ENCODE assay signal across 8 cellular contexts in genomic region chr3:51984269-51984647, GRCh38. TPM values are rescaled to one million over a fixed set of nuclear protein-coding genes. Genes with fewer than 3 reads are reported as not detected.
DNase-seq lines count a peak whose midpoint lies in the region; ATAC-seq and TF ChIP-seq lines count a peak whose summit lies in the region.

No MANE protein-coding gene starts in this region.

- in situ Hi-C loops in Panc1 (cut with HindIII; ENCODE audit: low pct_unique_long_range_greater_than_20kb, low sequenced_read_pairs): no loop called here

- H3K4me1 Mint-ChIP-seq in CD4-positive, CD25-positive, alpha-beta regulatory T cell: peaks cover 8 to 33% (median 19%) of the 10 kb centered on the region in 4 donors
- peaks cover 13% of the 10 kb centered on the region for H3K4me1 Mint-ChIP-seq in progenitor cell of endocrine pancreas (ENCODE audit: low read depth)

- no peaks in the 10 kb centered on the region for H3K36me3 Mint-ChIP-seq in CD4-positive, CD25-positive, alpha-beta regulatory T cell
- peaks cover 1% of the 10 kb centered on the region for H3K36me3 Mint-ChIP-seq in progenitor cell of endocrine pancreas (ENCODE audit: insufficient read depth)

- CTCF ChIA-PET in Panc1 (lab: Charles Lee): interaction anchor here (0.6 kb wide), 1 partner anchor 41 kb away, joined by 6 read pairs; no protein-coding TSS in a partner anchor

- TF ChIP-seq POLR2A in esophagus muscularis mucosa (IDR thresholded peaks at IDR 0.05; ENCODE audit: low read depth): no peak

- DNase-seq in CD4-positive, CD25-positive, alpha-beta regulatory T cell: no peak
- DNase-seq in Panc1 (ENCODE audit: low read depth, low spot score) (no peak), esophagus muscularis mucosa (ENCODE audit: extremely low spot score) (no peak), progenitor cell of endocrine pancreas (ENCODE audit: low spot score, unreplicated experiment) (no peak), T-helper 9 cell (no peak)

- H3K27me3 Mint-ChIP-seq in CD4-positive, CD25-positive, alpha-beta regulatory T cell: no peaks in the 10 kb centered on the region
- no peaks in the 10 kb centered on the region for H3K27me3 Mint-ChIP-seq in progenitor cell of endocrine pancreas

- H3K4me1 ChIP-seq in CD4-positive, CD25-positive, alpha-beta regulatory T cell (ENCODE audit: control insufficient read depth, insufficient read depth, low read length, poor library complexity, severe bottlenecking): peaks cover 30% of the 10 kb centered on the region
- H3K4me1 ChIP-seq in Panc1 (ENCODE audit: control insufficient read depth, insufficient read depth, low read length) (peaks cover 12% of the 10 kb centered on the region), esophagus muscularis mucosa (peaks cover 22 to 46% (median 34%) of the 10 kb centered on the region in 4 donors)

- no peak for TF ChIP-seq EP300 in esophagus muscularis mucosa (IDR thresholded peaks at IDR 0.05)

- peak overlapping the region; percentile 48 to 95 (median 94) for H3K4me3 Mint-ChIP-seq in CD4-positive, CD25-positive, alpha-beta regulatory T cell
- peak overlapping the region; percentile 74 for H3K4me3 Mint-ChIP-seq in progenitor cell of endocrine pancreas (ENCODE audit: low read depth)

- no peaks in the 10 kb centered on the region for H3K9me3 ChIP-seq in CD4-positive, CD25-positive, alpha-beta regulatory T cell (ENCODE audit: control insufficient read depth in 2 of 2, low read length in 2 of 2)
- H3K9me3 ChIP-seq in Panc1 (ENCODE audit: control insufficient read depth, insufficient read depth, low read depth, low read length) (no peaks in the 10 kb centered on the region), esophagus muscularis mucosa (no peaks in the 10 kb centered on the region)

- TF ChIP-seq CTCF in Panc1 (IDR thresholded peaks at IDR 0.05) (no peak), esophagus muscularis mucosa (IDR thresholded peaks at IDR 0.05) (no peak), progenitor cell of endocrine pancreas (IDR thresholded peaks at IDR 0.05; ENCODE audit: unreplicated experiment) (no peak)

- H3K36me3 ChIP-seq in CD4-positive, CD25-positive, alpha-beta regulatory T cell (ENCODE audit: control insufficient read depth, insufficient read depth, low read length): no peaks in the 10 kb centered on the region
- H3K36me3 ChIP-seq in Panc1 (ENCODE audit: control insufficient read depth, insufficient read depth, low read length): no peaks in the 10 kb centered on the region
- H3K36me3 ChIP-seq in esophagus muscularis mucosa: peaks cover 0 to 17% (median 2%) of the 10 kb centered on the region in 4 donors

- no peaks in the 10 kb centered on the region for H3K27me3 ChIP-seq in CD4-positive, CD25-positive, alpha-beta regulatory T cell (ENCODE audit: control insufficient read depth, insufficient read depth, low read length)
- no peaks in the 10 kb centered on the region for H3K27me3 ChIP-seq in Panc1 (ENCODE audit: control insufficient read depth, insufficient read depth, low read length)
- no peaks in the 10 kb centered on the region for H3K27me3 ChIP-seq in esophagus muscularis mucosa

- peak overlapping the region; percentile 36 to 98 (median 89) for H3K27ac Mint-ChIP-seq in CD4-positive, CD25-positive, alpha-beta regulatory T cell
- peak overlapping the region; percentile 67 for H3K27ac Mint-ChIP-seq in progenitor cell of endocrine pancreas

- intact Hi-C loops in Panc1 (cut with micrococcal nuclease; ENCODE audit: unreplicated experiment): no loop called here
- intact Hi-C loops in esophagus muscularis mucosa (cut with DNase I): no loop called here

- no peak overlapping the region for H3K4me3 ChIP-seq in CD4-positive, CD25-positive, alpha-beta regulatory T cell (ENCODE audit: low read depth, low read length)
- peak overlapping the region; percentile 63 to 73 for H3K4me3 ChIP-seq in Panc1 (ENCODE audit: low read depth in 2 of 2, low read length in 2 of 2)
- H3K4me3 ChIP-seq in esophagus muscularis mucosa: peak overlapping the region in 1 of 4 donors; percentile 66

- POLR2A ChIA-PET in Panc1 (lab: Charles Lee): no interaction called here

- peaks cover 0 to 1% (median 0%) of the 10 kb centered on the region in 7 donors for H3K9me3 Mint-ChIP-seq in CD4-positive, CD25-positive, alpha-beta regulatory T cell
- no peaks in the 10 kb centered on the region for H3K9me3 Mint-ChIP-seq in progenitor cell of endocrine pancreas (ENCODE audit: low read depth)

- ATAC-seq in CD4-positive, CD25-positive, alpha-beta regulatory T cell (ENCODE audit: low read depth in 2 of 2): no peak
- ATAC-seq in Panc1 (no peak), HG03571 (IDR thresholded peaks at IDR 0.05; ENCODE audit: unreplicated experiment) (no peak), HG02678 (IDR thresholded peaks at IDR 0.05; ENCODE audit: unreplicated experiment) (no peak), GM19324 (IDR thresholded peaks at IDR 0.05; ENCODE audit: low FRiP score, unreplicated experiment) (no peak)

- no TSS peak for BruUV-seq in Panc1 (replicated peaks; lab: Mats Ljungman, UMichigan)

- no peak overlapping the region for H3K27ac ChIP-seq in CD4-positive, CD25-positive, alpha-beta regulatory T cell (ENCODE audit: insufficient read depth, low read length, poor library complexity, severe bottlenecking)
- H3K27ac ChIP-seq in Panc1 (ENCODE audit: low read length) (peak overlapping the region; percentile 89; the same call in 1 of the 2 replicates), esophagus muscularis mucosa (replicated peaks in 1 of 4) (peak overlapping the region; percentile 92 to 97 (median 96))

RNA-seq across cellular contexts. Expression of gene ACY1, which starts 0.9 kb away (rescaled TPM):
- 6.7 TPM for total RNA-seq in CD4-positive, CD25-positive, alpha-beta regulatory T cell
- 10 to 100 TPM in 3 of 4 donors, 1 to 10 TPM in 1; 6.4 to 14.7 (median 11.3) TPM for polyA plus RNA-seq in CD4-positive, CD25-positive, alpha-beta regulatory T cell
- 50.3 TPM for total RNA-seq in Panc1 (2021; ENCODE audit: unreplicated experiment)
- 110 TPM for polyA plus RNA-seq in Panc1 (2012; ENCODE audit: insufficient read length)
- total RNA-seq in esophagus muscularis mucosa: 10 to 100 TPM in 3 of 4 donors, 1 to 10 TPM in 1; 10.0 to 19.2 (median 15.8) TPM
- total RNA-seq in progenitor cell of endocrine pancreas: 38.0 and 43.0 TPM in 2 replicates

RNA-seq across cellular contexts. Expression of gene ABHD14A, which starts 9.4 kb away (rescaled TPM):
- 12.7 TPM for total RNA-seq in CD4-positive, CD25-positive, alpha-beta regulatory T cell
- 100 to 1,000 TPM in 2 of 4 donors, 10 to 100 TPM in 2; 91.0 to 137 (median 105) TPM for polyA plus RNA-seq in CD4-positive, CD25-positive, alpha-beta regulatory T cell
- 11.3 TPM for total RNA-seq in Panc1 (2021; ENCODE audit: unreplicated experiment)
- 14.3 TPM for polyA plus RNA-seq in Panc1 (2012; ENCODE audit: insufficient read length)
- 10 to 100 TPM in 3 of 4 donors, 1 to 10 TPM in 1; 10.0 to 22.3 (median 15.8) TPM for total RNA-seq in esophagus muscularis mucosa
- 16.4 and 19.4 TPM in 2 replicates for total RNA-seq in progenitor cell of endocrine pancreas

RNA-seq across cellular contexts. Expression of gene ABHD14B, which starts 10.4 kb away (rescaled TPM):
- 45.1 TPM for total RNA-seq in CD4-positive, CD25-positive, alpha-beta regulatory T cell
- 10 to 100 TPM; 60.3 to 86.1 (median 78.8) TPM for polyA plus RNA-seq in CD4-positive, CD25-positive, alpha-beta regulatory T cell
- total RNA-seq in Panc1 (2021; ENCODE audit: unreplicated experiment): 40.7 TPM
- 49.9 TPM for polyA plus RNA-seq in Panc1 (2012; ENCODE audit: insufficient read length)
- total RNA-seq in esophagus muscularis mucosa: 10 to 100 TPM; 41.8 to 49.5 (median 46.9) TPM
- total RNA-seq in progenitor cell of endocrine pancreas: 13.7 and 14.4 TPM in 2 replicates

RNA-seq across cellular contexts. Expression of gene RPL29, which starts 11.4 kb away (rescaled TPM):
- 1,128 TPM for total RNA-seq in CD4-positive, CD25-positive, alpha-beta regulatory T cell
- 1,000 to 10,000 TPM; 1,236 to 1,661 (median 1,413) TPM for polyA plus RNA-seq in CD4-positive, CD25-positive, alpha-beta regulatory T cell
- total RNA-seq in Panc1 (2021; ENCODE audit: unreplicated experiment): 696 TPM
- 1,184 TPM for polyA plus RNA-seq in Panc1 (2012; ENCODE audit: insufficient read length)
- 1,000 to 10,000 TPM in 3 of 4 donors, 100 to 1,000 TPM in 1; 786 to 1,908 (median 1,382) TPM for total RNA-seq in esophagus muscularis mucosa
- total RNA-seq in progenitor cell of endocrine pancreas: 1,205 and 1,236 TPM in 2 replicates

RNA-seq across cellular contexts. Expression of gene PCBP4, which starts 17.0 kb away (rescaled TPM):
- total RNA-seq in CD4-positive, CD25-positive, alpha-beta regulatory T cell: 24.6 TPM
- 10 to 100 TPM in 3 of 4 donors, 1 to 10 TPM in 1; 9.6 to 19.4 (median 12.9) TPM for polyA plus RNA-seq in CD4-positive, CD25-positive, alpha-beta regulatory T cell
- total RNA-seq in Panc1 (2021; ENCODE audit: unreplicated experiment) (58.0 TPM), esophagus muscularis mucosa (100 to 1,000 TPM in 2 of 4 donors, 10 to 100 TPM in 2; 54.4 to 378 (median 139) TPM), progenitor cell of endocrine pancreas (159 and 160 TPM in 2 replicates)
- polyA plus RNA-seq in Panc1 (2012; ENCODE audit: insufficient read length): 108 TPM
